1 cellular context compared by ENCODE assay signal in genomic region chr20:6094038-6094437, GRCh38.
TF ChIP-seq lines count a peak whose summit lies in the region.

No MANE protein-coding gene starts in this region.

TF ChIP-seq in GM23338, 12 proteins besides CTCF, POLR2A, EP300 and RAD21 (continued from another document):
- no peak for TF ChIP-seq STAT1 (IDR thresholded peaks at IDR 0.05; ENCODE audit: unreplicated experiment)
- TF ChIP-seq ZNF331 (CRISPR knock-in tag; IDR thresholded peaks at IDR 0.05; ENCODE audit: low read depth), result no peak
- no peak for TF ChIP-seq EZH2phosphoT487 (IDR thresholded peaks at IDR 0.05; ENCODE audit: unreplicated experiment)
- no peak for TF ChIP-seq POLR2AphosphoS5 (IDR thresholded peaks at IDR 0.05; ENCODE audit: low read depth)
- no peak for TF ChIP-seq NANOG (IDR thresholded peaks at IDR 0.05; ENCODE audit: borderline replicate concordance)
- TF ChIP-seq ZNF462 (CRISPR knock-in tag; IDR thresholded peaks at IDR 0.05), result no peak
- no peak for TF ChIP-seq CREB1 (CRISPR knock-in tag; IDR thresholded peaks at IDR 0.05; ENCODE audit: low read depth)
- TF ChIP-seq JUNB (IDR thresholded peaks at IDR 0.05; ENCODE audit: unreplicated experiment), result no peak
- TF ChIP-seq EZH2 (IDR thresholded peaks at IDR 0.05; ENCODE audit: low read depth, unreplicated experiment), result no peak
- no peak for TF ChIP-seq ETS1 (IDR thresholded peaks at IDR 0.05)
